Comparison of ENCODE assay signal across 24 cellular contexts in the genomic region with DNA sequence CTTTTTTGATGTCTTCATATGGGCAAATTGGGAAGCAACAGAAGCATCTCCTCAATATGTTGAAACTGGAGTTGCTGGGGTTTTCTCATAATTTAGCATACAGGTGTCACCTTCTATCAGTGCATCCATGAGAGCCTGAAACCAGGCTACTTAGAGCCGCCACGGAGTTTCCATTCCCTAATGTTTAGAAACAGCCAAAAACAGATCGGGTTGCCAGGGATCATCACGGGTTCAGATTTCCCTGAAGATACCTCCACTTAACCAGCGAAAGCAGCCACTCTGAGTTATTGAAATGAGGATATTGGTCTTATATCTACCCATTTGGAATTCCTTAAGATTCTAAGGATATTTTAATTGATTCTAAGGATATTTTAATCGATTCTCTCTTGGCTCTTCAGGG. TPM values are rescaled to one million over a fixed set of nuclear protein-coding genes. Genes with fewer than 3 reads are reported as not detected.
"Had no signal": no experiment of that assay in that cellular context is flagged by ENCODE, and none has a peak within 500 bp of the region (broad histone marks: within the 10 kb centered on the region; RNA-seq: fewer than 3 reads in every experiment).

No MANE protein-coding gene starts in this region.

- ATAC-seq: activated T-cell treated with anti-CD3 and anti-CD28 coated beads, Interleukin-2, amount 50 U/mL, for 4 hours; foreskin keratinocyte; left colon; stimulated activated naive B cell treated with anti-CD40 and anti-IgM and Interleukin-4, amounts not matched to agents 10 μg/mL and 1 μg/mL and 100 μg/mL, for 72 hours had no signal

- H3K36me3 Mint-ChIP-seq: stimulated activated naive B cell treated with anti-CD40 and anti-IgM and Interleukin-4, amounts not matched to agents 10 μg/mL and 1 μg/mL and 100 μg/mL, for 72 hours had no signal

- H3K4me3 Mint-ChIP-seq: activated T-cell treated with anti-CD3 and anti-CD28 coated beads, Interleukin-2, amount 50 U/mL, for 4 hours; central memory CD8-positive, alpha-beta T cell; nephron progenitor cell; stimulated activated naive B cell treated with anti-CD40 and anti-IgM and Interleukin-4, amounts not matched to agents 10 μg/mL and 1 μg/mL and 100 μg/mL, for 72 hours had no signal

- H3K27me3 Mint-ChIP-seq: central memory CD8-positive, alpha-beta T cell had no signal

- H3K4me1 Mint-ChIP-seq: central memory CD8-positive, alpha-beta T cell; stimulated activated naive B cell treated with anti-CD40 and anti-IgM and Interleukin-4, amounts not matched to agents 10 μg/mL and 1 μg/mL and 100 μg/mL, for 72 hours had no signal

- H3K27ac Mint-ChIP-seq: nephron progenitor cell; stimulated activated naive B cell treated with anti-CD40 and anti-IgM and Interleukin-4, amounts not matched to agents 10 μg/mL and 1 μg/mL and 100 μg/mL, for 72 hours had no signal

- DNase-seq: activated CD4-positive, alpha-beta T cell treated with anti-CD3 and anti-CD28 coated beads, Interleukin-2, amount 50 U/mL, for 1 hour; activated CD4-positive, CD25-positive, alpha-beta regulatory T cell treated with anti-CD3 and anti-CD28 coated beads, Interleukin-2, amount 50 U/mL, for 72 hours; activated CD8-positive, alpha-beta memory T cell treated with anti-CD3 and anti-CD28 coated beads, Interleukin-2, amount 50 U/mL, for 4 hours; activated naive CD4-positive, alpha-beta T cell treated with anti-CD3 and anti-CD28 coated beads, Interleukin-2, amount 50 U/mL, for 16 hours; activated T-cell treated with anti-CD3 and anti-CD28 coated beads, Interleukin-2, amount 50 U/mL, for 4 hours; colonic mucosa; foreskin keratinocyte; glutamatergic neuron; hippocampal formation; left colon; midbrain; nephron progenitor cell; nucleus accumbens; spleen; stimulated activated CD4-positive, alpha-beta T cell treated with anti-CD3 and anti-CD28 coated beads, Interleukin-4, amount 100 ng/mL, for 4 hours; stimulated activated naive B cell treated with anti-CD40 and anti-IgM and Interleukin-4, amounts not matched to agents 10 μg/mL and 1 μg/mL and 100 μg/mL, for 72 hours had no signal

- H3K9me3 ChIP-seq: ascending aorta, colonic mucosa, spleen, thoracic aorta had no signal

RNA-seq across cellular contexts. Expression of a gene that starts 14.5 kb away (rescaled TPM):
- total RNA-seq: activated T-cell treated with anti-CD3 and anti-CD28 coated beads, Interleukin-2, amount 50 U/mL, for 4 hours; ascending aorta; colonic mucosa; epithelial cell of proximal tubule; fibroblast of lung; foreskin keratinocyte; left colon; lung microvascular endothelial cell; renal cortical epithelial cell; spleen; thoracic aorta; ureter had no signal
